19 cellular contexts compared by ENCODE assay signal in genomic region chr20:54227751-54228150, GRCh38. TPM values are rescaled to one million over a fixed set of nuclear protein-coding genes. Genes with fewer than 3 reads are reported as not detected.
DNase-seq lines count a peak whose midpoint lies in the region; ATAC-seq and TF ChIP-seq lines count a peak whose summit lies in the region.
"Had no signal": no experiment of that assay in that cellular context is flagged by ENCODE, and none has a peak within 500 bp of the region (broad histone marks: within the 10 kb centered on the region; RNA-seq: fewer than 3 reads in every experiment).

No MANE protein-coding gene starts in this region.

- peaks cover 11 to 12% (median 11%) of the 10 kb centered on the region in 3 donors for H3K4me1 Mint-ChIP-seq in naive B cell

- H3F3A ChIP-seq in MM.1S (ENCODE audit: insufficient read depth, low read length): no peaks in the 10 kb centered on the region

- peak; percentile 14 for DNase-seq in KG1 (lab: John Stamatoyannopoulos, UW)
- peak; percentile 3 for DNase-seq in NOMO-1 treated with dmso at 0.1 percent for 144 hours (lab: John Stamatoyannopoulos, UW; ENCODE audit: unreplicated experiment)
- no peak for DNase-seq in naive B cell
- no peak for DNase-seq in BE2C
- no peak for DNase-seq in GOT3 (lab: John Stamatoyannopoulos, UW)
- DNase-seq in hepatocyte (ENCODE audit: low spot score): no peak
- DNase-seq in MM.1S: no peak
- DNase-seq: Caco-2; CD4-positive, CD25-positive, alpha-beta regulatory T cell; EL; MG63; NCI-H1417 treated with DMSO at 0.1 percent for 48 hours; NCI-H2029; NCI-H2171 treated with DMSO at 0.1 percent for 48 hours; NCI-H774; SHP77 had no signal

- WGBS in hepatocyte (ENCODE audit: low lambda C conversion rate, missing lambda C conversion rate): 84% methylated on average over 5 of the region's 5 CpGs

- H3K79me2 ChIP-seq in hepatocyte: no peaks in the 10 kb centered on the region
- no peaks in the 10 kb centered on the region for H3K79me2 ChIP-seq in MM.1S (ENCODE audit: low read length)

- H3K27me3 ChIP-seq in BE2C: no peaks in the 10 kb centered on the region
- H3K27me3 ChIP-seq in hepatocyte: no peaks in the 10 kb centered on the region
- no peaks in the 10 kb centered on the region for H3K27me3 ChIP-seq in MM.1S (replicated peaks; ENCODE audit: insufficient read depth, low read length)
- H3K27me3 ChIP-seq: MG63 had no signal

- peak overlapping the region in 2 of 6 donors; percentile 39 to 69 for H3K27ac Mint-ChIP-seq in naive B cell
- H3K27ac Mint-ChIP-seq: CD4-positive, CD25-positive, alpha-beta regulatory T cell; T-helper 2 cell treated with Interferon-gamma antibody and Interleukin-4, amounts not matched to agents 5 μg/mL and 100 μg/mL, for 36 hours had no signal

- H3K9me3 Mint-ChIP-seq in naive B cell: peaks cover 13 to 29% (median 17%) of the 10 kb centered on the region in 7 donors

- no peak overlapping the region for H3K9ac ChIP-seq in MM.1S (ENCODE audit: low read length)

- ATAC-seq in GM18502 (IDR thresholded peaks at IDR 0.05; ENCODE audit: poor library complexity, unreplicated experiment) (peak; percentile 7), naive B cell (ENCODE audit: low read depth in 2 of 2) (peak; percentile 38 to 51)

- no peaks in the 10 kb centered on the region for H3K36me3 ChIP-seq in BE2C
- no peaks in the 10 kb centered on the region for H3K36me3 ChIP-seq in hepatocyte (replicated peaks; ENCODE audit: insufficient read depth, low read depth)
- H3K36me3 ChIP-seq in MM.1S (replicated peaks; ENCODE audit: insufficient read depth, low read length): no peaks in the 10 kb centered on the region
- H3K36me3 ChIP-seq: MG63 had no signal

- H3K4me2 ChIP-seq in hepatocyte (no peak overlapping the region), MM.1S (ENCODE audit: low read depth, low read length) (no peak overlapping the region)

- no peak overlapping the region for H3K4me3 ChIP-seq in BE2C (ENCODE audit: low read depth, low read length)
- no peak overlapping the region for H3K4me3 ChIP-seq in hepatocyte
- no peak overlapping the region for H3K4me3 ChIP-seq in MM.1S (ENCODE audit: low read length)
- H3K4me3 ChIP-seq: MG63 had no signal

- peaks cover 0 to 6% of the 10 kb centered on the region in 2 donors for H3K36me3 Mint-ChIP-seq in naive B cell
- H3K36me3 Mint-ChIP-seq: CD4-positive, CD25-positive, alpha-beta regulatory T cell had no signal

- H3K9me2 ChIP-seq in hepatocyte (replicated peaks; ENCODE audit: insufficient read depth) (no peaks in the 10 kb centered on the region), MM.1S (replicated peaks; ENCODE audit: insufficient read depth, low read length) (no peaks in the 10 kb centered on the region)

- no peak overlapping the region for H2AFZ ChIP-seq in hepatocyte
- H2AFZ ChIP-seq in MM.1S (ENCODE audit: low read length): no peak overlapping the region

- H3K4me3 Mint-ChIP-seq in naive B cell: peak overlapping the region in 2 of 8 donors; percentile 16 to 18
- H3K4me3 Mint-ChIP-seq: CD4-positive, CD25-positive, alpha-beta regulatory T cell; T-helper 2 cell treated with Interferon-gamma antibody and Interleukin-4, amounts not matched to agents 5 μg/mL and 100 μg/mL, for 36 hours had no signal

- no peaks in the 10 kb centered on the region for H4K20me1 ChIP-seq in hepatocyte (ENCODE audit: insufficient read depth, poor library complexity, severe bottlenecking)
- no peaks in the 10 kb centered on the region for H4K20me1 ChIP-seq in MM.1S (ENCODE audit: insufficient read depth, low read length)

- TF ChIP-seq CTCF in BE2C (IDR thresholded peaks at IDR 0.05; ENCODE audit: low read depth, low read length): no peak
- TF ChIP-seq CTCF in hepatocyte (IDR thresholded peaks at IDR 0.05; ENCODE audit: poor library complexity): no peak
- TF ChIP-seq CTCF in MM.1S (IDR thresholded peaks at IDR 0.05; ENCODE audit: low read length): no peak

- H3K4me1 ChIP-seq in BE2C: no peaks in the 10 kb centered on the region
- H3K4me1 ChIP-seq in hepatocyte (ENCODE audit: insufficient read depth): peaks cover 7% of the 10 kb centered on the region
- peaks cover 11% of the 10 kb centered on the region for H3K4me1 ChIP-seq in MM.1S (ENCODE audit: low read length)
- H3K4me1 ChIP-seq: Caco-2 had no signal

- H3K27ac ChIP-seq in hepatocyte: no peak overlapping the region
- no peak overlapping the region for H3K27ac ChIP-seq in MM.1S (ENCODE audit: low read length)

- H3K9me3 ChIP-seq in BE2C (no peaks in the 10 kb centered on the region), hepatocyte (ENCODE audit: low read depth) (no peaks in the 10 kb centered on the region), MM.1S (replicated peaks; ENCODE audit: insufficient read depth, low read length) (no peaks in the 10 kb centered on the region)
- H3K9me3 ChIP-seq: Caco-2, MG63 had no signal

- peaks cover 0 to 4% (median 0%) of the 10 kb centered on the region in 3 donors for H3K27me3 Mint-ChIP-seq in naive B cell
- H3K27me3 Mint-ChIP-seq: CD4-positive, CD25-positive, alpha-beta regulatory T cell had no signal

RNA-seq across cellular contexts. Expression of gene PFDN4, which starts 19.9 kb away (rescaled TPM):
- polyA plus RNA-seq in naive B cell (ENCODE audit: low read depth in 6 of 6) (10 to 100 TPM; 39.2 to 66.3 (median 61.9) TPM), hepatocyte (40.0 and 45.2 TPM in 2 replicates)
- 52.2 TPM for polyA plus RNA-seq in BE2C (2012; ENCODE audit: insufficient read depth, insufficient read length, low read depth)
- 102 and 121 TPM in 2 replicates for total RNA-seq in hepatocyte

RNA-seq across cellular contexts. Expression of gene CYP24A1, which starts 54.0 kb away (rescaled TPM):
- polyA plus RNA-seq in naive B cell (ENCODE audit: low read depth in 6 of 6) (not detected), hepatocyte (not detected in 2 replicates)
- not detected for polyA plus RNA-seq in BE2C (2012; ENCODE audit: insufficient read depth, insufficient read length, low read depth)
- 1.5 and 1.9 TPM in 2 replicates for total RNA-seq in hepatocyte
- total RNA-seq: H1 had no signal
- polyA plus RNA-seq: H1 had no signal

Comparison
In these comparisons a context has a peak if more than half of its experiments do, and no peak if none do; other contexts are left out.
1. DNase-seq: peak in KG1 (single experiment) and NOMO-1 treated with dmso at 0.1 percent for 144 hours (single experiment); none in naive B cell (single experiment), BE2C (single experiment), GOT3 (single experiment), hepatocyte (single experiment) and MM.1S (single experiment).